ENCODE assay signal across 29 cellular contexts in the genomic region with DNA sequence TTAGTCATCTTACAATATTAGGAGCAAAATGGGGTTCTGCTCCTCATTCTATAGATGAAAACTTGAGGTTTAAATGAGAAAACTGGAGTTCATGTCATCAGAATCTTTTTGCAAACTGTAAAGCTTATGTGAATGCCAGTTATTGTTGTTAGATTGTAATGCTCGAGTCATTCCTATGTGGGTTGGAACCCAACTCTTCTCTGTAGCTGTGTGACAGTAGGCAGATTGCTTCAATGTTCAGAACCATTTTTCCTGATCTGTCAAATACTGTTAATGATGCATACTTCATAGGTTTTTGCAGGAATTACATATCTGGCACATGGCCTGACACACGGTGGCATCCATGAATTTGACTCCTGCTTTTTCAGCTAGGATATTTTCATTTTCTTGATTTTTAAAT.
DNase-seq lines count a peak whose midpoint lies in the region; ATAC-seq and TF ChIP-seq lines count a peak whose summit lies in the region.
"Had no signal": no experiment of that assay in that cellular context is flagged by ENCODE, and none has a peak within 500 bp of the region (broad histone marks: within the 10 kb centered on the region; RNA-seq: fewer than 3 reads in every experiment).

No MANE protein-coding gene starts in this region.

- peaks cover 2% of the 10 kb centered on the region for H3K79me2 ChIP-seq in osteoblast (ENCODE audit: insufficient read depth, low read length)

- H3K9me3 Mint-ChIP-seq in natural killer cell (no peaks in the 10 kb centered on the region), Caco-2 (ENCODE audit: unreplicated experiment) (peaks cover 8% of the 10 kb centered on the region)
- H3K9me3 Mint-ChIP-seq: activated B cell treated with CpG ODN at 0.5 μM for 24 hours; activated naive CD8-positive, alpha-beta T cell treated with anti-CD3 and anti-CD28 coated beads, Interleukin-2, amount 50 U/mL, for 24 hours; CD8-positive, alpha-beta T cell; GM23338; stimulated activated memory B cell treated with anti-CD40 and anti-IgM and Interleukin-4, amounts not matched to agents 10 μg/mL and 1 μg/mL and 100 μg/mL, for 72 hours; T-helper 2 cell treated with Interferon-gamma antibody and Interleukin-4, amounts not matched to agents 5 μg/mL and 100 μg/mL, for 36 hours had no signal

- H3K4me1 Mint-ChIP-seq in natural killer cell (peaks cover 0 to 4% of the 10 kb centered on the region in 2 donors), Caco-2 (ENCODE audit: low read depth, unreplicated experiment) (peaks cover 5% of the 10 kb centered on the region)
- H3K4me1 Mint-ChIP-seq: stimulated activated memory B cell treated with anti-CD40 and anti-IgM and Interleukin-4, amounts not matched to agents 10 μg/mL and 1 μg/mL and 100 μg/mL, for 72 hours had no signal

- ATAC-seq in natural killer cell: no peak
- ATAC-seq: activated naive CD8-positive, alpha-beta T cell treated with anti-CD3 and anti-CD28 coated beads, Interleukin-2, amount 50 U/mL, for 24 hours; CD8-positive, alpha-beta T cell; GM23338; left ventricle myocardium superior; mucosa of descending colon; stimulated activated memory B cell treated with anti-CD40 and anti-IgM and Interleukin-4, amounts not matched to agents 10 μg/mL and 1 μg/mL and 100 μg/mL, for 72 hours had no signal

- no peaks in the 10 kb centered on the region for H4K20me1 ChIP-seq in osteoblast (ENCODE audit: insufficient read depth, low read length)

- H3K27me3 ChIP-seq in dorsolateral prefrontal cortex (no peaks in the 10 kb centered on the region), osteoblast (ENCODE audit: insufficient read depth, low read length) (no peaks in the 10 kb centered on the region), Caco-2 (replicated peaks; ENCODE audit: control insufficient read depth, insufficient read depth, low read length) (no peaks in the 10 kb centered on the region)
- H3K27me3 ChIP-seq: neural progenitor cell had no signal

- no peaks in the 10 kb centered on the region for H3K36me3 Mint-ChIP-seq in natural killer cell
- peaks cover 30% of the 10 kb centered on the region for H3K36me3 Mint-ChIP-seq in Caco-2 (ENCODE audit: insufficient read depth, unreplicated experiment)

- H3K9me3 ChIP-seq in osteoblast (ENCODE audit: low read depth, low read length) (no peaks in the 10 kb centered on the region), Caco-2 (no peaks in the 10 kb centered on the region)
- H3K9me3 ChIP-seq: mucosa of descending colon, prostate gland had no signal

- POLR2A ChIA-PET in Caco-2 (lab: Charles Lee): interaction anchor here (1.1 kb wide), 1 partner anchor 53 kb away, joined by 3 read pairs; no protein-coding TSS in a partner anchor

- CTCF ChIA-PET in Caco-2 (lab: Charles Lee): no interaction called here

- H3K4me1 ChIP-seq in osteoblast (ENCODE audit: insufficient read depth, low read length): peaks cover 23% of the 10 kb centered on the region
- peaks cover 43% of the 10 kb centered on the region for H3K4me1 ChIP-seq in Caco-2
- H3K4me1 ChIP-seq: prostate gland had no signal

- DNase-seq in ELR (ENCODE audit: low read depth): peak; percentile 53
- peak; percentile 29 for DNase-seq in NCI-H226
- DNase-seq in dorsolateral prefrontal cortex: no peak
- no peak for DNase-seq in osteoblast (ENCODE audit: insufficient read length, low spot score, missing footprints)
- no peak for DNase-seq in NCI-H2107 treated with DMSO at 0.1 percent for 48 hours (lab: John Stamatoyannopoulos, UW; ENCODE audit: unreplicated experiment)
- DNase-seq in natural killer cell: no peak
- no peak for DNase-seq in Caco-2
- no peak for DNase-seq in NOMO-1 (lab: John Stamatoyannopoulos, UW; ENCODE audit: unreplicated experiment in 2 of 2)
- DNase-seq: activated B cell treated with CpG ODN at 0.5 μM for 24 hours; activated CD4-positive, alpha-beta T cell treated with anti-CD3 and anti-CD28 coated beads, Interleukin-2, amount 50 U/mL, for 48 hours; activated effector memory CD4-positive, alpha-beta T cell treated with anti-CD3 and anti-CD28 coated beads, Interleukin-2, amount 50 U/mL, for 16 hours; activated naive CD8-positive, alpha-beta T cell treated with anti-CD3 and anti-CD28 coated beads, Interleukin-2, amount 50 U/mL, for 24 hours; CD8-positive, alpha-beta T cell; cortex of kidney; DMS79; head of caudate nucleus; left ventricle myocardium superior; mucosa of descending colon; NCI-H1105 treated with DMSO at 0.1 percent for 48 hours; NCI-H2081; NCI-H510A; NK-92 treated with Interleukin-12 subunit alpha and Interleukin-12 subunit beta, amount 100 ng/mL, for 24 hours had no signal

- no peak overlapping the region for H3K4me3 Mint-ChIP-seq in natural killer cell
- H3K4me3 Mint-ChIP-seq in Caco-2 (ENCODE audit: unreplicated experiment): no peak overlapping the region
- H3K4me3 Mint-ChIP-seq: activated B cell treated with CpG ODN at 0.5 μM for 24 hours; activated naive CD8-positive, alpha-beta T cell treated with anti-CD3 and anti-CD28 coated beads, Interleukin-2, amount 50 U/mL, for 24 hours; CD8-positive, alpha-beta T cell; GM23338; IgD-negative memory B cell; neural progenitor cell; stimulated activated memory B cell treated with anti-CD40 and anti-IgM and Interleukin-4, amounts not matched to agents 10 μg/mL and 1 μg/mL and 100 μg/mL, for 72 hours; T-helper 2 cell treated with Interferon-gamma antibody and Interleukin-4, amounts not matched to agents 5 μg/mL and 100 μg/mL, for 36 hours had no signal

- no TSS peak for BruUV-seq in Caco-2 (replicated peaks; lab: Mats Ljungman, UMichigan)

- peak overlapping the region in 46 of 59 donors; percentile 6 to 58 (median 39) for H3K4me3 ChIP-seq in dorsolateral prefrontal cortex
- H3K4me3 ChIP-seq in osteoblast (ENCODE audit: insufficient read depth, low read length): no peak overlapping the region
- no peak overlapping the region for H3K4me3 ChIP-seq in Caco-2 (ENCODE audit: low read depth, low read length)
- H3K4me3 ChIP-seq: GM23338, mucosa of descending colon, neural progenitor cell, prostate gland, skin epidermis had no signal

- intact Hi-C loops in dorsolateral prefrontal cortex (cut with DNase I): loop anchor here in 1 of 2 donors (10.0 kb wide), 1 partner anchor 163 kb away; no protein-coding TSS in a partner anchor
- intact Hi-C loops in natural killer cell (cut with micrococcal nuclease): no loop called here
- intact Hi-C loops in Caco-2 (cut with micrococcal nuclease; ENCODE audit: unreplicated experiment): loop anchor here (5.0 kb wide), 1 partner anchor 54 kb away; no protein-coding TSS in a partner anchor

- H3K4me2 ChIP-seq in osteoblast (ENCODE audit: insufficient read depth, low read length): peak overlapping the region; percentile 6
- H3K4me2 ChIP-seq: GM23338, neural progenitor cell had no signal

- H3K27ac ChIP-seq in dorsolateral prefrontal cortex (peak overlapping the region in 54 of 59 donors; percentile 19 to 90 (median 74)), osteoblast (ENCODE audit: low read depth, low read length) (peak overlapping the region; percentile 16)
- H3K27ac ChIP-seq: neural progenitor cell, prostate gland, skin epidermis had no signal

- H3K27ac Mint-ChIP-seq in natural killer cell (no peak overlapping the region), Caco-2 (ENCODE audit: unreplicated experiment) (no peak overlapping the region)
- H3K27ac Mint-ChIP-seq: activated B cell treated with CpG ODN at 0.5 μM for 24 hours; activated naive CD8-positive, alpha-beta T cell treated with anti-CD3 and anti-CD28 coated beads, Interleukin-2, amount 50 U/mL, for 24 hours; CD8-positive, alpha-beta T cell; IgD-negative memory B cell; neural progenitor cell; stimulated activated memory B cell treated with anti-CD40 and anti-IgM and Interleukin-4, amounts not matched to agents 10 μg/mL and 1 μg/mL and 100 μg/mL, for 72 hours; T-helper 2 cell treated with Interferon-gamma antibody and Interleukin-4, amounts not matched to agents 5 μg/mL and 100 μg/mL, for 36 hours had no signal

- H3K36me3 ChIP-seq in osteoblast (ENCODE audit: insufficient read depth, low read length) (no peaks in the 10 kb centered on the region), Caco-2 (ENCODE audit: control insufficient read depth, insufficient read depth, low read length) (no peaks in the 10 kb centered on the region)
- H3K36me3 ChIP-seq: neural progenitor cell, prostate gland had no signal

- H2AFZ ChIP-seq in osteoblast (ENCODE audit: low read length): no peak overlapping the region
- H2AFZ ChIP-seq: GM23338, neural progenitor cell had no signal

- no peaks in the 10 kb centered on the region for H3K27me3 Mint-ChIP-seq in natural killer cell (ENCODE audit: low read depth in 2 of 2)
- no peaks in the 10 kb centered on the region for H3K27me3 Mint-ChIP-seq in Caco-2 (ENCODE audit: insufficient read depth, unreplicated experiment)
- H3K27me3 Mint-ChIP-seq: activated B cell treated with CpG ODN at 0.5 μM for 24 hours; activated naive CD8-positive, alpha-beta T cell treated with anti-CD3 and anti-CD28 coated beads, Interleukin-2, amount 50 U/mL, for 24 hours; IgD-negative memory B cell; stimulated activated memory B cell treated with anti-CD40 and anti-IgM and Interleukin-4, amounts not matched to agents 10 μg/mL and 1 μg/mL and 100 μg/mL, for 72 hours had no signal

- TF ChIP-seq CTCF in dorsolateral prefrontal cortex (IDR thresholded peaks at IDR 0.05 in 54 of 56, conservative IDR thresholded peaks at IDR 0.05 in 2 of 56; ENCODE audit: low read depth in 1 of 56, partially characterized antibody in 56 of 56) (no peak), osteoblast (IDR thresholded peaks at IDR 0.05; ENCODE audit: extremely low read depth, low read depth, low read length) (no peak), natural killer cell (IDR thresholded peaks at IDR 0.05) (no peak), Caco-2 (IDR thresholded peaks at IDR 0.05; ENCODE audit: insufficient read depth in 1 of 2, low read depth in 1 of 2, low read length in 1 of 2, severe bottlenecking in 1 of 2, unreplicated experiment in 1 of 2) (no peak)

Comparison
In these comparisons a context has a peak if more than half of its experiments do, and no peak if none do; other contexts are left out.
1. DNase-seq: peak in ELR (single experiment) and NCI-H226 (single experiment); none in dorsolateral prefrontal cortex (0 of 10), osteoblast (single experiment), NCI-H2107 treated with DMSO at 0.1 percent for 48 hours (single experiment), natural killer cell (single experiment), Caco-2 (0 of 2) and NOMO-1 (0 of 2).
2. H3K4me3 ChIP-seq: peak in dorsolateral prefrontal cortex (46 of 59); none in osteoblast (single experiment) and Caco-2 (single experiment).